8 cellular contexts compared by ENCODE assay signal in genomic region chr16:88456356-88457292, GRCh38. TPM values are rescaled to one million over a fixed set of nuclear protein-coding genes. Genes with fewer than 3 reads are reported as not detected.
A peak's percentile ranks its signal among the peaks of the same experiment; 100 is the strongest.
DNase-seq lines count a peak whose midpoint lies in the region; ATAC-seq and TF ChIP-seq lines count a peak whose summit lies in the region.

No MANE protein-coding gene starts in this region.

- TF ChIP-seq RAD21 in liver (IDR thresholded peaks at IDR 0.05), result no peak

- BruUV-seq in A673 (replicated peaks; lab: Mats Ljungman, UMichigan), result no TSS peak

- H3K27ac Mint-ChIP-seq in activated T-helper 17 cell treated with anti-CD3 and anti-CD28 coated beads, Interleukin-2, amount 50 U/mL, for 72 hours, result peak overlapping the region; percentile 93

- H3K9me3 Mint-ChIP-seq in activated T-helper 17 cell treated with anti-CD3 and anti-CD28 coated beads, Interleukin-2, amount 50 U/mL, for 72 hours, result no peaks in the 10 kb centered on the region

- peaks cover 16% of the 10 kb centered on the region for H3K36me3 Mint-ChIP-seq in activated T-helper 17 cell treated with anti-CD3 and anti-CD28 coated beads, Interleukin-2, amount 50 U/mL, for 72 hours (ENCODE audit: low read depth)

- peak overlapping the region; percentile 89 for H3K4me3 Mint-ChIP-seq in activated T-helper 17 cell treated with anti-CD3 and anti-CD28 coated beads, Interleukin-2, amount 50 U/mL, for 72 hours

- TF ChIP-seq CTCF in A673 (conservative IDR thresholded peaks at IDR 0.05; ENCODE audit: low read depth, low read length), result no peak
- TF ChIP-seq CTCF in NB4 (IDR thresholded peaks at IDR 0.05; ENCODE audit: low read depth, low read length), result no peak
- TF ChIP-seq CTCF in liver (IDR thresholded peaks at IDR 0.05; ENCODE audit: low read depth, low read length, missing input control), result no peak

- ATAC-seq in activated T-helper 17 cell treated with anti-CD3 and anti-CD28 coated beads, Interleukin-2, amount 50 U/mL, for 72 hours (replicated peaks), result peak; percentile 18
- ATAC-seq in aorta (ENCODE audit: low FRiP score) (no peak), HG03439 (IDR thresholded peaks at IDR 0.05; ENCODE audit: unreplicated experiment) (no peak)

- no peaks in the 10 kb centered on the region for H3K27me3 Mint-ChIP-seq in activated T-helper 17 cell treated with anti-CD3 and anti-CD28 coated beads, Interleukin-2, amount 50 U/mL, for 72 hours

- H3K4me1 Mint-ChIP-seq in activated T-helper 17 cell treated with anti-CD3 and anti-CD28 coated beads, Interleukin-2, amount 50 U/mL, for 72 hours, result peaks cover 5% of the 10 kb centered on the region

- peaks cover 15% of the 10 kb centered on the region for H3K27me3 ChIP-seq in A673 (replicated peaks; ENCODE audit: insufficient read depth, low read depth, low read length, poor library complexity)
- no peaks in the 10 kb centered on the region for H3K27me3 ChIP-seq in liver (ENCODE audit: control insufficient read depth in 4 of 4, insufficient read depth in 4 of 4, low read length in 3 of 4)
- H3K27me3 ChIP-seq in aorta (ENCODE audit: control insufficient read depth in 1 of 2, insufficient read depth in 2 of 2, low read length in 1 of 2), result no peaks in the 10 kb centered on the region

- peak overlapping the region; percentile 58 for H3K4me3 ChIP-seq in A673 (ENCODE audit: low read depth, low read length, poor library complexity, severe bottlenecking)
- peak overlapping the region; percentile 54 for H3K4me3 ChIP-seq in NB4 (ENCODE audit: low read depth, low read length)
- peak overlapping the region in 1 of 3 donors; percentile 89 for H3K4me3 ChIP-seq in liver (ENCODE audit: low read depth in 1 of 3, low read length in 3 of 3)
- no peak overlapping the region for H3K4me3 ChIP-seq in aorta (ENCODE audit: low read length in 2 of 2)

- intact Hi-C loops in A673 (cut with micrococcal nuclease; ENCODE audit: unreplicated experiment) (no loop called here), aorta (cut with DNase I) (loop anchor here in 1 of 2 donors (10.0 kb wide), 1 partner anchor 328 kb away; the partner anchor contains the start of gene PIEZO1)

- H3K36me3 ChIP-seq in A673 (ENCODE audit: insufficient read depth, low read length, poor library complexity, severe bottlenecking), result no peaks in the 10 kb centered on the region
- H3K36me3 ChIP-seq in liver (ENCODE audit: control insufficient read depth in 4 of 4, insufficient read depth in 3 of 4, low read depth in 1 of 4, low read length in 3 of 4), result peaks cover 0 to 4% (median 0%) of the 10 kb centered on the region in 4 donors
- H3K36me3 ChIP-seq in aorta (ENCODE audit: control insufficient read depth in 1 of 2, insufficient read depth in 2 of 2, low read length in 1 of 2), result no peaks in the 10 kb centered on the region

- POLR2A ChIA-PET in A673 (lab: Charles Lee; ENCODE audit: low non-redundant PET), result no interaction called here

- no peak for TF ChIP-seq POLR2A in NB4 (IDR thresholded peaks at IDR 0.05; ENCODE audit: extremely low read depth, insufficient read length)

- peak overlapping the region in 1 of 2 donors; percentile 53 for H3K9ac ChIP-seq in liver (ENCODE audit: low read depth in 1 of 2, low read length in 2 of 2)

- CTCF ChIA-PET in A673 (lab: Charles Lee), result no interaction called here

- H3K27ac ChIP-seq in A673 (ENCODE audit: low read depth, low read length, poor library complexity, severe bottlenecking), result no peak overlapping the region
- peak overlapping the region; percentile 68 to 77 for H3K27ac ChIP-seq in liver (ENCODE audit: low read depth in 1 of 2, low read length in 2 of 2)
- H3K27ac ChIP-seq in aorta (ENCODE audit: low read depth in 1 of 2, low read length in 2 of 2), result no peak overlapping the region

- no peak for DNase-seq in A673 (ENCODE audit: low spot score)
- no peak for DNase-seq in NB4 (ENCODE audit: low read depth)
- DNase-seq in stimulated activated CD8-positive, alpha-beta memory T cell treated with anti-CD3 and anti-CD28 coated beads, Interleukin-15, amount 100 ng/mL, for 48 hours (ENCODE audit: low read depth in 2 of 2), result peak; percentile 58 to 62
- DNase-seq in aorta, result no peak
- DNase-seq in NCI-H1694 treated with DMSO at 0.1 percent for 48 hours (lab: John Stamatoyannopoulos, UW), result no peak

- H3K4me1 ChIP-seq in A673 (ENCODE audit: insufficient read depth, low read length, poor library complexity, severe bottlenecking), result peaks cover 29% of the 10 kb centered on the region
- peaks cover 4 to 57% (median 33%) of the 10 kb centered on the region in 4 donors for H3K4me1 ChIP-seq in liver (ENCODE audit: control insufficient read depth in 4 of 4, insufficient read depth in 4 of 4, low read length in 3 of 4)
- no peaks in the 10 kb centered on the region for H3K4me1 ChIP-seq in aorta (ENCODE audit: control insufficient read depth in 1 of 2, insufficient read depth in 2 of 2, low read length in 2 of 2)

- WGBS in liver, result 75% methylated on average over 14 of the region's 14 CpGs
- WGBS in aorta, 2 donors, result 82 to 84% methylated on average over 14 of the region's 14 CpGs

- no peaks in the 10 kb centered on the region for H3K9me3 ChIP-seq in A673 (ENCODE audit: low read depth, low read length, poor library complexity, severe bottlenecking)
- H3K9me3 ChIP-seq in liver (ENCODE audit: control insufficient read depth in 4 of 4, low read length in 3 of 4), result no peaks in the 10 kb centered on the region
- no peaks in the 10 kb centered on the region for H3K9me3 ChIP-seq in aorta (ENCODE audit: control insufficient read depth, low read length)

TF ChIP-seq in liver, 16 proteins besides CTCF, POLR2A, EP300 and RAD21:
- TF ChIP-seq TAF1 (conservative IDR thresholded peaks at IDR 0.05) (no peak), SP1 (IDR thresholded peaks at IDR 0.05) (peak; percentile 3), HNF4A (conservative IDR thresholded peaks at IDR 0.05) (no peak), HNF4G (IDR thresholded peaks at IDR 0.05) (no peak), FOXA2 (IDR thresholded peaks at IDR 0.05) (no peak)

RNA-seq across cellular contexts. Expression of gene ZFPM1, which starts 3.5 kb away (rescaled TPM):
- total RNA-seq in A673 (2021), result 5.6 and 6.7 TPM in 2 replicates
- total RNA-seq in activated T-helper 17 cell treated with anti-CD3 and anti-CD28 coated beads, Interleukin-2, amount 50 U/mL, for 72 hours, result 10 to 100 TPM; 12.2 to 22.1 TPM
- total RNA-seq in liver, result 10 to 100 TPM in 1 of 2 donors, 1 to 10 TPM in 1; 5.9 to 12.8 TPM
- polyA plus RNA-seq in liver, result 1 to 10 TPM in 1 of 2 donors, under 1 TPM in 1; 0.19 to 4.6 TPM
- total RNA-seq in aorta, result 1 to 10 TPM; 4.1 to 8.8 TPM
- 1 to 10 TPM in 1 of 2 donors, under 1 TPM in 1; 0.88 to 2.0 TPM for polyA plus RNA-seq in aorta

Comparison
In these comparisons a context has a peak if more than half of its experiments do, and no peak if none do; other contexts are left out.
1. DNase-seq: peak in stimulated activated CD8-positive, alpha-beta memory T cell treated with anti-CD3 and anti-CD28 coated beads, Interleukin-15, amount 100 ng/mL, for 48 hours (2 of 2); none in A673 (single experiment), NB4 (single experiment), aorta (0 of 2) and NCI-H1694 treated with DMSO at 0.1 percent for 48 hours (single experiment).
2. H3K27ac ChIP-seq: peak in liver (2 of 2); none in A673 (single experiment) and aorta (0 of 2).
3. H3K4me3 ChIP-seq: peak in A673 (single experiment) and NB4 (single experiment); none in aorta (0 of 2).